ENCODE assay signal across 18 cellular contexts in the genomic region with DNA sequence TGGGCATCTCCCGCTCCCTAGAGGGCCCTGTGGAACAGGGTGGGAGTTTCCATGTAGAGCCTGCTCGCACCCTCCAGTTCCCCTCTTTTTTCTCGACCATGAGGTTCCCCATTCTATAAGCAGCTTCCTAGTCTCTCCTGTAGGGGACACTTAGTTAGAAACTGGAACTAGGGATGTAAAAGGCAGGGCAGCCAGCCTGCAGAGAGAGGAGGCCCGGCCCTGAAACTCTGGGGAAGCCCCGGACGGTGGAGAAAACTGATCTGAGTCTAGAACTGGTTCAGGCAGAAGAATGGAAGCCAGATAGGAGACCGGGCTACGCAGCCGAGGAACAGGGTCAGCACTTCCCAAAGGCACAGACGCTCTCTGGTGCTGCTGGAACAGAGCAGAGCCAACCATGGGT. TPM values are rescaled to one million over a fixed set of nuclear protein-coding genes. Genes with fewer than 3 reads are reported as not detected.
DNase-seq lines count a peak whose midpoint lies in the region; ATAC-seq and TF ChIP-seq lines count a peak whose summit lies in the region.
"Had no signal": no experiment of that assay in that cellular context is flagged by ENCODE, and none has a peak within 500 bp of the region (broad histone marks: within the 10 kb centered on the region; RNA-seq: fewer than 3 reads in every experiment).

No MANE protein-coding gene starts in this region.

- H3K27ac Mint-ChIP-seq in natural killer cell, result peak overlapping the region; percentile 44 to 66
- H3K27ac Mint-ChIP-seq in natural killer cell treated with Interleukin-12 subunit alpha and Interleukin-12 subunit beta and Interleukin-15 and Interleukin-18, amount 100 ng/mL, for 72 hours, result no peak overlapping the region
- H3K27ac Mint-ChIP-seq in dendritic cell treated with granulocyte-macrophage colony-stimulating factor and Interleukin-4, amounts not matched to agents 40 ng/mL and 50 ng/mL, for 4 days, result peak overlapping the region; percentile 77
- no peak overlapping the region for H3K27ac Mint-ChIP-seq in MCF 10A (ENCODE audit: low read depth, unreplicated experiment)
- H3K27ac Mint-ChIP-seq: activated T-helper 17 cell treated with anti-CD3 and anti-CD28 coated beads, Interleukin-2, amount 50 U/mL, for 72 hours; T-helper 1 cell treated with Interleukin-12 subunit alpha and Interleukin-12 subunit beta and Interleukin-4 antibody, amounts not matched to agents 30 μg/mL and 1 μg/mL, for 36 hours had no signal

- POLR2A ChIA-PET in MCF 10A (lab: Yijun Ruan, JAX), result interaction anchor here (0.7 to 4.0 kb wide), 3 partner anchors 11 to 68 kb away, joined by 3 to 14 read pairs (median 4); no protein-coding TSS in a partner anchor

- H3K9me3 Mint-ChIP-seq in natural killer cell, result no peaks in the 10 kb centered on the region
- H3K9me3 Mint-ChIP-seq in natural killer cell treated with Interleukin-12 subunit alpha and Interleukin-12 subunit beta and Interleukin-15 and Interleukin-18, amount 100 ng/mL, for 72 hours, result no peaks in the 10 kb centered on the region
- no peaks in the 10 kb centered on the region for H3K9me3 Mint-ChIP-seq in dendritic cell treated with granulocyte-macrophage colony-stimulating factor and Interleukin-4, amounts not matched to agents 40 ng/mL and 50 ng/mL, for 4 days
- peaks cover 8% of the 10 kb centered on the region for H3K9me3 Mint-ChIP-seq in MCF 10A (ENCODE audit: unreplicated experiment)
- H3K9me3 Mint-ChIP-seq: activated T-helper 17 cell treated with anti-CD3 and anti-CD28 coated beads, Interleukin-2, amount 50 U/mL, for 72 hours had no signal

- no peak for TF ChIP-seq CTCF in natural killer cell (IDR thresholded peaks at IDR 0.05)
- no peak for TF ChIP-seq CTCF in coronary artery (IDR thresholded peaks at IDR 0.05)
- no peak for TF ChIP-seq CTCF in MCF 10A (IDR thresholded peaks at IDR 0.05; ENCODE audit: unreplicated experiment)

- H3K36me3 Mint-ChIP-seq in natural killer cell (peaks cover 8% of the 10 kb centered on the region), MCF 10A (ENCODE audit: insufficient read depth, unreplicated experiment) (peaks cover 45% of the 10 kb centered on the region)
- peaks cover 14% of the 10 kb centered on the region for H3K36me3 Mint-ChIP-seq in natural killer cell treated with Interleukin-12 subunit alpha and Interleukin-12 subunit beta and Interleukin-15 and Interleukin-18, amount 100 ng/mL, for 72 hours
- peaks cover 98% of the 10 kb centered on the region for H3K36me3 Mint-ChIP-seq in dendritic cell treated with granulocyte-macrophage colony-stimulating factor and Interleukin-4, amounts not matched to agents 40 ng/mL and 50 ng/mL, for 4 days (ENCODE audit: low read depth)

- no peak overlapping the region for H3K4me3 Mint-ChIP-seq in natural killer cell
- no peak overlapping the region for H3K4me3 Mint-ChIP-seq in natural killer cell treated with Interleukin-12 subunit alpha and Interleukin-12 subunit beta and Interleukin-15 and Interleukin-18, amount 100 ng/mL, for 72 hours
- no peak overlapping the region for H3K4me3 Mint-ChIP-seq in dendritic cell treated with granulocyte-macrophage colony-stimulating factor and Interleukin-4, amounts not matched to agents 40 ng/mL and 50 ng/mL, for 4 days
- H3K4me3 Mint-ChIP-seq in MCF 10A (ENCODE audit: unreplicated experiment), result no peak overlapping the region
- H3K4me3 Mint-ChIP-seq: activated T-helper 17 cell treated with anti-CD3 and anti-CD28 coated beads, Interleukin-2, amount 50 U/mL, for 72 hours; T-helper 1 cell treated with Interleukin-12 subunit alpha and Interleukin-12 subunit beta and Interleukin-4 antibody, amounts not matched to agents 30 μg/mL and 1 μg/mL, for 36 hours had no signal

- no peaks in the 10 kb centered on the region for H3K27me3 Mint-ChIP-seq in natural killer cell (ENCODE audit: low read depth in 2 of 2)
- H3K27me3 Mint-ChIP-seq in natural killer cell treated with Interleukin-12 subunit alpha and Interleukin-12 subunit beta and Interleukin-15 and Interleukin-18, amount 100 ng/mL, for 72 hours, result no peaks in the 10 kb centered on the region
- H3K27me3 Mint-ChIP-seq in dendritic cell treated with granulocyte-macrophage colony-stimulating factor and Interleukin-4, amounts not matched to agents 40 ng/mL and 50 ng/mL, for 4 days, result no peaks in the 10 kb centered on the region
- H3K27me3 Mint-ChIP-seq in MCF 10A (ENCODE audit: insufficient read depth, unreplicated experiment), result no peaks in the 10 kb centered on the region
- H3K27me3 Mint-ChIP-seq: activated T-helper 17 cell treated with anti-CD3 and anti-CD28 coated beads, Interleukin-2, amount 50 U/mL, for 72 hours had no signal

- H3K4me3 ChIP-seq in coronary artery, result no peak overlapping the region
- H3K4me3 ChIP-seq: cardiac muscle cell, pancreas, upper lobe of right lung had no signal

- BruUV-seq in MCF 10A (replicated peaks; lab: Mats Ljungman, UMichigan), result no TSS peak

- CTCF ChIA-PET in MCF 10A (lab: Yijun Ruan, JAX), result interaction anchor here (0.6 to 0.8 kb wide), 5 partner anchors 10 to 52 kb away, joined by 3 to 5 read pairs (median 3); a partner anchor contains a TSS

- no peak overlapping the region for H3K27ac ChIP-seq in coronary artery
- H3K27ac ChIP-seq: cardiac muscle cell, pancreas, upper lobe of right lung, WERI-Rb-1 had no signal

- ATAC-seq in natural killer cell, result no peak
- ATAC-seq in natural killer cell treated with Interleukin-12 subunit alpha and Interleukin-12 subunit beta and Interleukin-15 and Interleukin-18, amount 100 ng/mL, for 72 hours, result no peak
- ATAC-seq in HG02798 (IDR thresholded peaks at IDR 0.05; ENCODE audit: poor library complexity, unreplicated experiment), result peak; percentile 38
- ATAC-seq: activated T-helper 17 cell treated with anti-CD3 and anti-CD28 coated beads, Interleukin-2, amount 50 U/mL, for 72 hours; pancreas; upper lobe of right lung had no signal

- DNase-seq in natural killer cell, result no peak
- no peak for DNase-seq in natural killer cell treated with Interleukin-12 subunit alpha and Interleukin-12 subunit beta and Interleukin-15 and Interleukin-18, amount 100 ng/mL, for 72 hours (ENCODE audit: low spot score)
- DNase-seq in coronary artery (ENCODE audit: low spot score), result no peak
- DNase-seq in NCI-H748 (lab: John Stamatoyannopoulos, UW; ENCODE audit: unreplicated experiment), result no peak
- DNase-seq in germinal center (ENCODE audit: low spot score), result no peak
- no peak for DNase-seq in MCF 10A (ENCODE audit: unreplicated experiment)
- DNase-seq: DMS79; NCI-H1092; NCI-H2081; pancreas; stimulated activated CD4-positive, alpha-beta T cell treated with anti-CD3 and anti-CD28 coated beads, Interleukin-2, amount 100 ng/mL, for 24 hours; upper lobe of right lung; WERI-Rb-1 had no signal

- intact Hi-C loops in natural killer cell (cut with micrococcal nuclease), result no loop called here
- intact Hi-C loops in dendritic cell treated with granulocyte-macrophage colony-stimulating factor and Interleukin-4, amounts not matched to agents 40 ng/mL and 50 ng/mL, for 4 days (cut with micrococcal nuclease), result loop anchor here (5.0 kb wide), 1 partner anchor 42 kb away; no protein-coding TSS in a partner anchor
- intact Hi-C loops in MCF 10A (cut with micrococcal nuclease), result no loop called here

- H3K4me1 Mint-ChIP-seq in natural killer cell, result peaks cover 14 to 16% of the 10 kb centered on the region in 2 donors
- H3K4me1 Mint-ChIP-seq in natural killer cell treated with Interleukin-12 subunit alpha and Interleukin-12 subunit beta and Interleukin-15 and Interleukin-18, amount 100 ng/mL, for 72 hours (ENCODE audit: low read depth in 2 of 2), result peaks cover 7 to 17% of the 10 kb centered on the region in 2 donors
- H3K4me1 Mint-ChIP-seq in dendritic cell treated with granulocyte-macrophage colony-stimulating factor and Interleukin-4, amounts not matched to agents 40 ng/mL and 50 ng/mL, for 4 days (ENCODE audit: low read depth), result peaks cover 46% of the 10 kb centered on the region
- no peaks in the 10 kb centered on the region for H3K4me1 Mint-ChIP-seq in MCF 10A (ENCODE audit: insufficient read depth, unreplicated experiment)
- H3K4me1 Mint-ChIP-seq: activated T-helper 17 cell treated with anti-CD3 and anti-CD28 coated beads, Interleukin-2, amount 50 U/mL, for 72 hours had no signal

RNA-seq across cellular contexts. Expression of a gene that starts 51.6 kb away (rescaled TPM):
- total RNA-seq in natural killer cell, result 100 to 1,000 TPM; 106 to 142 (median 117) TPM
- 10 to 100 TPM; 39.5 to 78.6 TPM for total RNA-seq in natural killer cell treated with Interleukin-12 subunit alpha and Interleukin-12 subunit beta and Interleukin-15 and Interleukin-18, amount 100 ng/mL, for 72 hours
- 26.4 and 28.7 TPM in 2 replicates for total RNA-seq in MCF 10A (2022)

Comparison
In these comparisons a context has a peak if more than half of its experiments do, and no peak if none do; other contexts are left out.
1. H3K27ac Mint-ChIP-seq: peak in natural killer cell (2 of 2) and dendritic cell treated with granulocyte-macrophage colony-stimulating factor and Interleukin-4, amounts not matched to agents 40 ng/mL and 50 ng/mL, for 4 days (single experiment); none in natural killer cell treated with Interleukin-12 subunit alpha and Interleukin-12 subunit beta and Interleukin-15 and Interleukin-18, amount 100 ng/mL, for 72 hours (0 of 2) and MCF 10A (single experiment).